Comparison of ENCODE assay signal across 22 cellular contexts in the genomic region with DNA sequence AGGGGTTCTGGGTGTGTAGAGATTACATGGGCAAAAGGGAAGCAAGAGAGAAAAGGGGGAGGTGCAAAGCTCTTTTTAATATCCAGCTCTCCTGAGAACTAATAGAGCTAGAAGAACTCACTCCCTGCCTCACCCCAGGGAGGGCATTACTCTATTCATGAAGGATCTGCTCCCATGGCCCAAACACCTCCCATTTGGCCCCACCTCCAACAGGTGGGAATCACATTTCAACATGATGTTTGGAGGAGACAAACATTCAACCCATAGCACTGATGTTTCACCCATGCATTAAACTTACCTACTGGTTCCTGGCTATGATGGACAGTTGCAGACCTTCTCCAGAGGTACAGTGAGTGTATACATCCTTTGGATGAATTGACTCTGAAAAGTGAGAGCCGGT.
"Had no signal": no experiment of that assay in that cellular context is flagged by ENCODE, and none has a peak within 500 bp of the region (broad histone marks: within the 10 kb centered on the region; RNA-seq: fewer than 3 reads in every experiment).

No MANE protein-coding gene starts in this region.

- ATAC-seq: activated CD4-positive, CD25-positive, alpha-beta regulatory T cell treated with anti-CD3 and anti-CD28 coated beads, Interleukin-2, amount 50 U/mL, for 24 hours; activated CD8-positive, alpha-beta T cell treated with anti-CD3 and anti-CD28 coated beads for 36 hours had no signal

- DNase-seq: activated CD4-positive, alpha-beta T cell treated with anti-CD3 and anti-CD28 coated beads for 4 hours; activated CD8-positive, alpha-beta memory T cell treated with anti-CD3 and anti-CD28 coated beads, Interleukin-2, amount 50 U/mL, for 48 hours; activated CD8-positive, alpha-beta T cell treated with anti-CD3 and anti-CD28 coated beads for 36 hours; activated T-cell treated with anti-CD3 and anti-CD28 coated beads, Interleukin-2, amount 50 U/mL, for 1 hour; aorta; caudate nucleus; Karpas-422; MM.1S; NCI-H1105; NCI-H1436; NCI-H187 treated with DMSO at 0.1 percent for 48 hours; NCI-H2081 treated with DMSO at 0.1 percent for 48 hours; NCI-H446; NCI-H526; PC-9; SHP77 treated with DMSO at 0.1 percent for 48 hours; T1000; WERI-Rb-1 had no signal

- H3K27me3 Mint-ChIP-seq: activated CD8-positive, alpha-beta T cell treated with anti-CD3 and anti-CD28 coated beads for 36 hours; activated naive CD4-positive, alpha-beta T cell treated with anti-CD3 and anti-CD28 coated beads, Interleukin-2, amount 50 U/mL, for 24 hours had no signal

- H3K4me3 ChIP-seq: breast epithelium, PC-9 had no signal

- H3K27ac ChIP-seq: breast epithelium, PC-9, WERI-Rb-1 had no signal

- H3K4me2 ChIP-seq: PC-9 had no signal

- H3K27ac Mint-ChIP-seq: activated CD8-positive, alpha-beta T cell treated with anti-CD3 and anti-CD28 coated beads for 36 hours; activated naive CD4-positive, alpha-beta T cell treated with anti-CD3 and anti-CD28 coated beads, Interleukin-2, amount 50 U/mL, for 24 hours; T-helper 1 cell treated with Interleukin-12 subunit alpha and Interleukin-12 subunit beta and Interleukin-4 antibody, amounts not matched to agents 30 μg/mL and 1 μg/mL, for 36 hours had no signal

- H2AFZ ChIP-seq: PC-9 had no signal

- H3K4me1 ChIP-seq: breast epithelium had no signal

- H3K4me3 Mint-ChIP-seq: activated CD8-positive, alpha-beta T cell treated with anti-CD3 and anti-CD28 coated beads for 36 hours; activated naive CD4-positive, alpha-beta T cell treated with anti-CD3 and anti-CD28 coated beads, Interleukin-2, amount 50 U/mL, for 24 hours; T-helper 1 cell treated with Interleukin-12 subunit alpha and Interleukin-12 subunit beta and Interleukin-4 antibody, amounts not matched to agents 30 μg/mL and 1 μg/mL, for 36 hours had no signal

- H3K36me3 ChIP-seq: breast epithelium, WERI-Rb-1 had no signal

- H3K27me3 ChIP-seq: breast epithelium had no signal
